ENCODE assay signal across 12 cellular contexts in the genomic region with DNA sequence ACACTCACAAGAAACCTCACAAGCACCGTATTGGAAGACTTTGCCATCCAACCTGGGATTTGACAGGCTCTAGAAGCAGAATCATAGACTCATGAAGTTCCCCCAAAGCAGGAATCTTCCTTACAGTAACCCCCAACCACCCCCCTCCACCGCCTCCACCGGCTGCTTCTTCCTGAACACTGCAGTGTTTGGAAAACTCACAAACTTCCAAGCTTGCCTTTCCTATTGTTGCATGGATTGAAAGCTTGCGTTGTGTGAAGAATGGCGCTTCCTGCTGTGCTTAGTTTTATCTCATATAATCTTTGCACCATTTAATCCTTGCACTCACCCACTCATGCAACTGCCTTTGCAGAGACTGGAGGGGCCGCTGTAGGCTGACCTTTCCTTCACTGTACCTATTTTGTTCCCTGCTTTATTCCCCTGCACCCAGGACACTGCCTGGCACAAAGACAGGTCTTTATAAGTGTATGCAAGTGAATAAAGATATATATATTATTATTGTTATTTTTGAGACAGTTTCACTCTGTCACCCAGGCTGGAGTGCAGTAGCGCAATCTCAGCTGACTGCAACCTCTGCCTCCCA. TPM values are rescaled to one million over a fixed set of nuclear protein-coding genes. Genes with fewer than 3 reads are reported as not detected.
A peak's percentile ranks its signal among the peaks of the same experiment; 100 is the strongest.
DNase-seq lines count a peak whose midpoint lies in the region; ATAC-seq and TF ChIP-seq lines count a peak whose summit lies in the region.
"Had no signal": no experiment of that assay in that cellular context is flagged by ENCODE, and none has a peak within 500 bp of the region (broad histone marks: within the 10 kb centered on the region; RNA-seq: fewer than 3 reads in every experiment).

No MANE protein-coding gene starts in this region.

- no peak for DNase-seq in T-helper 2 cell treated with Interferon-gamma antibody and Interleukin-4, amounts not matched to agents 5 μg/mL and 100 μg/mL, for 36 hours (ENCODE audit: low spot score)
- DNase-seq in T-helper 2 cell (no peak), natural killer cell (no peak), DMS153 treated with DMSO at 0.1 percent for 48 hours (lab: John Stamatoyannopoulos, UW; ENCODE audit: unreplicated experiment) (no peak), SKM-1 (lab: John Stamatoyannopoulos, UW; ENCODE audit: unreplicated experiment) (no peak), MV-4-11 (lab: John Stamatoyannopoulos, UW) (no peak)
- no peak for DNase-seq in CD4-positive, alpha-beta T cell
- no peak for DNase-seq in activated T-helper 2 cell treated with anti-CD3 and anti-CD28 coated beads, Interferon-gamma antibody, Interleukin-2, Interleukin-4, amounts not matched to agents 10 μg/mL and 5 μg/mL and 100 μg/mL, durations not matched to agents 14 hours and 24 hours and 36 hours (ENCODE audit: low spot score)
- DNase-seq: NCI-H2081; SIG-M5; stimulated activated CD4-positive, alpha-beta T cell treated with anti-CD3 and anti-CD28 coated beads, Interleukin-2, amount 100 ng/mL, for 48 hours had no signal

- CTCF ChIA-PET in CD4-positive, alpha-beta T cell (lab: Charles Lee) = interaction anchor here (1.3 to 1.5 kb wide), 2 partner anchors 10 to 15 kb away, joined by 3 to 6 read pairs; no protein-coding TSS in a partner anchor

- no peaks in the 10 kb centered on the region for H3K9me3 ChIP-seq in CD4-positive, alpha-beta T cell (ENCODE audit: control insufficient read depth, low read length)
- H3K9me3 ChIP-seq: ascending aorta had no signal

- intact Hi-C loops in CD4-positive, alpha-beta T cell (cut with DNase I, micrococcal nuclease) = loop anchor here (5.0 kb wide), 2 partner anchors 57 to 63 kb away; no protein-coding TSS in a partner anchor
- intact Hi-C loops in activated T-helper 2 cell treated with anti-CD3 and anti-CD28 coated beads, Interferon-gamma antibody, Interleukin-2, Interleukin-4, amounts not matched to agents 10 μg/mL and 5 μg/mL and 100 μg/mL, durations not matched to agents 14 hours and 24 hours and 36 hours (cut with micrococcal nuclease) = no loop called here
- intact Hi-C loops in natural killer cell (cut with micrococcal nuclease) = no loop called here

- H3K36me3 Mint-ChIP-seq in T-helper 2 cell treated with Interferon-gamma antibody and Interleukin-4, amounts not matched to agents 5 μg/mL and 100 μg/mL, for 36 hours (ENCODE audit: low read depth) = peaks cover 27% of the 10 kb centered on the region
- H3K36me3 Mint-ChIP-seq in CD4-positive, alpha-beta T cell (ENCODE audit: low read depth) = peaks cover 19% of the 10 kb centered on the region
- H3K36me3 Mint-ChIP-seq in activated T-helper 2 cell treated with anti-CD3 and anti-CD28 coated beads, Interferon-gamma antibody, Interleukin-2, Interleukin-4, amounts not matched to agents 10 μg/mL and 5 μg/mL and 100 μg/mL, durations not matched to agents 14 hours and 24 hours and 36 hours (ENCODE audit: low read depth) = peaks cover 23% of the 10 kb centered on the region
- no peaks in the 10 kb centered on the region for H3K36me3 Mint-ChIP-seq in natural killer cell

- peak overlapping the region; percentile 96 for H3K4me3 Mint-ChIP-seq in T-helper 2 cell treated with Interferon-gamma antibody and Interleukin-4, amounts not matched to agents 5 μg/mL and 100 μg/mL, for 36 hours
- peak overlapping the region; percentile 96 for H3K4me3 Mint-ChIP-seq in CD4-positive, alpha-beta T cell
- peak overlapping the region; percentile 91 for H3K4me3 Mint-ChIP-seq in activated T-helper 2 cell treated with anti-CD3 and anti-CD28 coated beads, Interferon-gamma antibody, Interleukin-2, Interleukin-4, amounts not matched to agents 10 μg/mL and 5 μg/mL and 100 μg/mL, durations not matched to agents 14 hours and 24 hours and 36 hours (ENCODE audit: low read depth)
- H3K4me3 Mint-ChIP-seq in natural killer cell = peak overlapping the region; percentile 81

- peaks cover 70% of the 10 kb centered on the region for H3K4me1 Mint-ChIP-seq in T-helper 2 cell treated with Interferon-gamma antibody and Interleukin-4, amounts not matched to agents 5 μg/mL and 100 μg/mL, for 36 hours (ENCODE audit: low read depth)
- H3K4me1 Mint-ChIP-seq in CD4-positive, alpha-beta T cell (ENCODE audit: low read depth) = peaks cover 80% of the 10 kb centered on the region
- H3K4me1 Mint-ChIP-seq in activated T-helper 2 cell treated with anti-CD3 and anti-CD28 coated beads, Interferon-gamma antibody, Interleukin-2, Interleukin-4, amounts not matched to agents 10 μg/mL and 5 μg/mL and 100 μg/mL, durations not matched to agents 14 hours and 24 hours and 36 hours (ENCODE audit: low read depth) = peaks cover 78% of the 10 kb centered on the region
- peaks cover 80 to 81% of the 10 kb centered on the region in 2 donors for H3K4me1 Mint-ChIP-seq in natural killer cell

- no peak for TF ChIP-seq CTCF in CD4-positive, alpha-beta T cell (IDR thresholded peaks at IDR 0.05)
- TF ChIP-seq CTCF in natural killer cell (IDR thresholded peaks at IDR 0.05) = no peak

- H3K27ac Mint-ChIP-seq in T-helper 2 cell treated with Interferon-gamma antibody and Interleukin-4, amounts not matched to agents 5 μg/mL and 100 μg/mL, for 36 hours = peak overlapping the region; percentile 92
- H3K27ac Mint-ChIP-seq in CD4-positive, alpha-beta T cell = peak overlapping the region; percentile 81
- no peak overlapping the region for H3K27ac Mint-ChIP-seq in activated T-helper 2 cell treated with anti-CD3 and anti-CD28 coated beads, Interferon-gamma antibody, Interleukin-2, Interleukin-4, amounts not matched to agents 10 μg/mL and 5 μg/mL and 100 μg/mL, durations not matched to agents 14 hours and 24 hours and 36 hours
- peak overlapping the region; percentile 90 to 91 for H3K27ac Mint-ChIP-seq in natural killer cell

- no peaks in the 10 kb centered on the region for H3K27me3 ChIP-seq in CD4-positive, alpha-beta T cell (ENCODE audit: control insufficient read depth, insufficient read depth, low read length)
- H3K27me3 ChIP-seq: ascending aorta had no signal

- H3K9me3 Mint-ChIP-seq in T-helper 2 cell treated with Interferon-gamma antibody and Interleukin-4, amounts not matched to agents 5 μg/mL and 100 μg/mL, for 36 hours = no peaks in the 10 kb centered on the region
- H3K9me3 Mint-ChIP-seq in CD4-positive, alpha-beta T cell = no peaks in the 10 kb centered on the region
- H3K9me3 Mint-ChIP-seq in activated T-helper 2 cell treated with anti-CD3 and anti-CD28 coated beads, Interferon-gamma antibody, Interleukin-2, Interleukin-4, amounts not matched to agents 10 μg/mL and 5 μg/mL and 100 μg/mL, durations not matched to agents 14 hours and 24 hours and 36 hours = no peaks in the 10 kb centered on the region
- H3K9me3 Mint-ChIP-seq in natural killer cell = no peaks in the 10 kb centered on the region

- no peak for ATAC-seq in CD4-positive, alpha-beta T cell (ENCODE audit: poor library complexity)
- ATAC-seq in natural killer cell = no peak

- POLR2A ChIA-PET in CD4-positive, alpha-beta T cell (lab: Charles Lee) = interaction anchor here (0.5 to 3.0 kb wide), 4 partner anchors 14 to 122 kb away, joined by 3 to 19 read pairs (median 4); partner anchors contain the start of gene USPL1

- H3K27ac ChIP-seq in CD4-positive, alpha-beta T cell (ENCODE audit: low read depth, low read length) = no peak overlapping the region

- no peaks in the 10 kb centered on the region for H3K27me3 Mint-ChIP-seq in T-helper 2 cell treated with Interferon-gamma antibody and Interleukin-4, amounts not matched to agents 5 μg/mL and 100 μg/mL, for 36 hours (ENCODE audit: low read depth)
- H3K27me3 Mint-ChIP-seq in CD4-positive, alpha-beta T cell = no peaks in the 10 kb centered on the region
- H3K27me3 Mint-ChIP-seq in activated T-helper 2 cell treated with anti-CD3 and anti-CD28 coated beads, Interferon-gamma antibody, Interleukin-2, Interleukin-4, amounts not matched to agents 10 μg/mL and 5 μg/mL and 100 μg/mL, durations not matched to agents 14 hours and 24 hours and 36 hours (ENCODE audit: low read depth) = no peaks in the 10 kb centered on the region
- no peaks in the 10 kb centered on the region for H3K27me3 Mint-ChIP-seq in natural killer cell (ENCODE audit: low read depth in 2 of 2)

RNA-seq across cellular contexts. Expression of gene ALOX5AP, which starts 3.7 kb away (rescaled TPM):
- total RNA-seq in CD4-positive, alpha-beta T cell = 10 to 100 TPM; 16.5 to 19.0 TPM
- total RNA-seq in activated T-helper 2 cell treated with anti-CD3 and anti-CD28 coated beads, Interferon-gamma antibody, Interleukin-2, Interleukin-4, amounts not matched to agents 10 μg/mL and 5 μg/mL and 100 μg/mL, durations not matched to agents 14 hours and 24 hours and 36 hours = 40.9 and 43.9 TPM in 2 replicates
- total RNA-seq in natural killer cell = 100 to 1,000 TPM in 2 of 3 donors, 10 to 100 TPM in 1; 83.9 to 150 (median 114) TPM

Comparison
In these comparisons a context has a peak if more than half of its experiments do, and no peak if none do; other contexts are left out.
1. intact Hi-C loops: an anchor here in CD4-positive, alpha-beta T cell (5.0 kb wide); none called in activated T-helper 2 cell treated with anti-CD3 and anti-CD28 coated beads, Interferon-gamma antibody, Interleukin-2, Interleukin-4, amounts not matched to agents 10 μg/mL and 5 μg/mL and 100 μg/mL, durations not matched to agents 14 hours and 24 hours and 36 hours and natural killer cell.